In genomic region chr22:39558254-39558727, GRCh38 we compare ENCODE assay signal across 11 cellular contexts. TPM values are rescaled to one million over a fixed set of nuclear protein-coding genes. Genes with fewer than 3 reads are reported as not detected.
DNase-seq lines count a peak whose midpoint lies in the region; ATAC-seq, FAIRE-seq and TF ChIP-seq lines count a peak whose summit lies in the region.
"Had no signal": no experiment of that assay in that cellular context is flagged by ENCODE, and none has a peak within 500 bp of the region (broad histone marks: within the 10 kb centered on the region; RNA-seq: fewer than 3 reads in every experiment).

No MANE protein-coding gene starts in this region.

- peaks cover 36% of the 10 kb centered on the region for H3K27me3 ChIP-seq in A673 (replicated peaks; ENCODE audit: insufficient read depth, low read depth, low read length, poor library complexity)
- H3K27me3 ChIP-seq in CD4-positive, alpha-beta memory T cell (ENCODE audit: insufficient read depth, low read length) = peaks cover 21% of the 10 kb centered on the region
- H3K27me3 ChIP-seq in astrocyte (ENCODE audit: insufficient read depth, low read length) = peaks cover 55% of the 10 kb centered on the region

- no TSS peak for BruUV-seq in A673 (replicated peaks; lab: Mats Ljungman, UMichigan)

- H3K36me3 ChIP-seq in A673 (ENCODE audit: insufficient read depth, low read length, poor library complexity, severe bottlenecking) (no peaks in the 10 kb centered on the region), astrocyte (ENCODE audit: insufficient read depth, low read length) (no peaks in the 10 kb centered on the region)
- H3K36me3 ChIP-seq in CD4-positive, alpha-beta memory T cell (ENCODE audit: insufficient read depth, low read length) = no peaks in the 10 kb centered on the region

- no peaks in the 10 kb centered on the region for H4K20me1 ChIP-seq in astrocyte (ENCODE audit: insufficient read depth, low read length)

- POLR2A ChIA-PET in A673 (lab: Charles Lee; ENCODE audit: low non-redundant PET) = no interaction called here
- POLR2A ChIA-PET in CD4-positive, alpha-beta memory T cell (lab: Charles Lee; ENCODE audit: partially characterized antibody) = no interaction called here

- H3K4me1 ChIP-seq in A673 (ENCODE audit: insufficient read depth, low read length, poor library complexity, severe bottlenecking) = no peaks in the 10 kb centered on the region
- peaks cover 6% of the 10 kb centered on the region for H3K4me1 ChIP-seq in CD4-positive, alpha-beta memory T cell (ENCODE audit: insufficient read depth, low read length)
- H3K4me1 ChIP-seq in astrocyte (ENCODE audit: insufficient read depth, low read length) = no peaks in the 10 kb centered on the region

- H3K79me2 ChIP-seq in astrocyte (ENCODE audit: insufficient read depth, low read length) = no peaks in the 10 kb centered on the region

- H3K36me3 Mint-ChIP-seq in CD4-positive, alpha-beta memory T cell = no peaks in the 10 kb centered on the region
- H3K36me3 Mint-ChIP-seq in astrocyte (ENCODE audit: low read depth, unreplicated experiment) = peaks cover 3% of the 10 kb centered on the region
- H3K36me3 Mint-ChIP-seq in naive B cell = no peaks in the 10 kb centered on the region
- no peaks in the 10 kb centered on the region for H3K36me3 Mint-ChIP-seq in osteocyte (ENCODE audit: unreplicated experiment)

- ATAC-seq in naive B cell (ENCODE audit: low read depth in 2 of 2) (no peak), GM18519 (IDR thresholded peaks at IDR 0.05; ENCODE audit: low FRiP score, unreplicated experiment) (no peak)

- H3K4me1 Mint-ChIP-seq in CD4-positive, alpha-beta memory T cell = peaks cover 0 to 9% (median 2%) of the 10 kb centered on the region in 4 donors
- no peaks in the 10 kb centered on the region for H3K4me1 Mint-ChIP-seq in astrocyte (ENCODE audit: low read depth, unreplicated experiment)
- H3K4me1 Mint-ChIP-seq in naive B cell = peaks cover 0 to 15% (median 9%) of the 10 kb centered on the region in 3 donors
- peaks cover 10% of the 10 kb centered on the region for H3K4me1 Mint-ChIP-seq in osteocyte (ENCODE audit: unreplicated experiment)

- H3K27ac Mint-ChIP-seq in CD4-positive, alpha-beta memory T cell = peak overlapping the region in 1 of 7 donors; percentile 67
- H3K27ac Mint-ChIP-seq in astrocyte (ENCODE audit: unreplicated experiment) (no peak overlapping the region), naive B cell (no peak overlapping the region), osteocyte (ENCODE audit: unreplicated experiment) (no peak overlapping the region)

- peaks cover 0 to 2% (median 0%) of the 10 kb centered on the region in 8 donors for H3K9me3 Mint-ChIP-seq in CD4-positive, alpha-beta memory T cell
- H3K9me3 Mint-ChIP-seq in astrocyte (ENCODE audit: unreplicated experiment) (no peaks in the 10 kb centered on the region), naive B cell (peaks cover 0 to 3% (median 0%) of the 10 kb centered on the region in 7 donors), osteocyte (ENCODE audit: unreplicated experiment) (no peaks in the 10 kb centered on the region)

- FAIRE-seq in astrocyte (lab: Jason Lieb, UNC) = no peak

- intact Hi-C loops in A673 (cut with micrococcal nuclease; ENCODE audit: unreplicated experiment) = no loop called here
- intact Hi-C loops in CD4-positive, alpha-beta memory T cell (cut with micrococcal nuclease) = no loop called here

- peak overlapping the region; percentile 19 for H3K4me2 ChIP-seq in astrocyte (ENCODE audit: low read length)

- no peak for DNase-seq in A673 (ENCODE audit: low spot score)
- DNase-seq in CD4-positive, alpha-beta memory T cell = no peak
- DNase-seq in astrocyte (ENCODE audit: low read depth) = no peak
- DNase-seq in naive B cell = no peak
- no peak for DNase-seq in NCI-H1048 (lab: John Stamatoyannopoulos, UW)
- no peak for DNase-seq in osteocyte (ENCODE audit: extremely low spot score, unreplicated experiment)
- DNase-seq in GM10266 (ENCODE audit: extremely low spot score) = no peak
- DNase-seq: central memory CD4-positive, alpha-beta T cell; NCI-H1694 treated with DMSO at 0.1 percent for 48 hours; NCI-H82 had no signal

- H3K4me3 Mint-ChIP-seq in CD4-positive, alpha-beta memory T cell = peak overlapping the region in 7 of 8 donors; percentile 48 to 75 (median 64)
- H3K4me3 Mint-ChIP-seq in astrocyte (ENCODE audit: unreplicated experiment) (peak overlapping the region; percentile 76), naive B cell (peak overlapping the region in 7 of 8 donors; percentile 61 to 83 (median 72)), osteocyte (ENCODE audit: unreplicated experiment) (no peak overlapping the region)

- no peaks in the 10 kb centered on the region for H3K9me3 ChIP-seq in A673 (ENCODE audit: low read depth, low read length, poor library complexity, severe bottlenecking)
- H3K9me3 ChIP-seq in CD4-positive, alpha-beta memory T cell (ENCODE audit: control insufficient read depth in 1 of 2, low read length in 2 of 2) = no peaks in the 10 kb centered on the region
- H3K9me3 ChIP-seq in astrocyte (ENCODE audit: insufficient read depth, low read depth, low read length) = no peaks in the 10 kb centered on the region

- H3K27ac ChIP-seq in A673 (ENCODE audit: low read depth, low read length, poor library complexity, severe bottlenecking) (no peak overlapping the region), astrocyte (ENCODE audit: low read depth, low read length) (no peak overlapping the region)
- no peak overlapping the region for H3K27ac ChIP-seq in CD4-positive, alpha-beta memory T cell (ENCODE audit: low read depth, low read length)

- H3K9ac ChIP-seq in astrocyte (ENCODE audit: low read length) = no peak overlapping the region

- TF ChIP-seq CTCF in A673 (conservative IDR thresholded peaks at IDR 0.05; ENCODE audit: low read depth, low read length) = no peak
- TF ChIP-seq CTCF in astrocyte (IDR thresholded peaks at IDR 0.05; ENCODE audit: insufficient read depth, low read depth, low read length) = no peak
- no peak for TF ChIP-seq CTCF in osteocyte (IDR thresholded peaks at IDR 0.05)
- TF ChIP-seq CTCF in GM10266 (IDR thresholded peaks at IDR 0.05; ENCODE audit: control insufficient read depth, insufficient read depth, low read depth, missing control alignments) = no peak

- H3K27me3 Mint-ChIP-seq in CD4-positive, alpha-beta memory T cell = peaks cover 19 to 26% of the 10 kb centered on the region in 2 donors
- H3K27me3 Mint-ChIP-seq in astrocyte (ENCODE audit: low read depth, unreplicated experiment) (peaks cover 44% of the 10 kb centered on the region), naive B cell (peaks cover 37 to 57% (median 48%) of the 10 kb centered on the region in 3 donors), osteocyte (ENCODE audit: unreplicated experiment) (peaks cover 42% of the 10 kb centered on the region)

- CTCF ChIA-PET in A673 (lab: Charles Lee) = interaction anchor here (0.6 kb wide), 1 partner anchor 250 kb away, joined by 9 read pairs; no protein-coding TSS in a partner anchor
- CTCF ChIA-PET in CD4-positive, alpha-beta memory T cell (lab: Charles Lee; ENCODE audit: partially characterized antibody) = interaction anchor here (1.8 to 5.7 kb wide), 2 partner anchors 384 to 466 kb away, joined by 5 to 37 read pairs; no protein-coding TSS in a partner anchor

- peak overlapping the region; percentile 30 for H3K4me3 ChIP-seq in A673 (ENCODE audit: low read depth, low read length, poor library complexity, severe bottlenecking)
- no peak overlapping the region for H3K4me3 ChIP-seq in CD4-positive, alpha-beta memory T cell (ENCODE audit: low read length in 2 of 2)
- H3K4me3 ChIP-seq in astrocyte (ENCODE audit: insufficient read depth, low read depth, low read length) = no peak overlapping the region

- H2AFZ ChIP-seq in astrocyte (ENCODE audit: low read depth, low read length) = no peak overlapping the region

RNA-seq across cellular contexts. Expression of gene CACNA1I, which starts 12.3 kb away (rescaled TPM):
- total RNA-seq in A673 (2021) (0.90 and 1.4 TPM in 2 replicates), astrocyte (0.11 and 0.17 TPM in 2 replicates), osteocyte (0.03 TPM in 2 replicates)
- 10 to 100 TPM; 57.8 to 58.0 TPM for total RNA-seq in CD4-positive, alpha-beta memory T cell
- polyA plus RNA-seq in CD4-positive, alpha-beta memory T cell = 1 to 10 TPM in 1 of 2 donors, under 1 TPM in 1; 0.30 to 1.6 TPM
- polyA plus RNA-seq in naive B cell (ENCODE audit: low read depth in 6 of 6) = not detected

RNA-seq across cellular contexts. Expression of gene RPS19BP1, which starts 25.7 kb away (rescaled TPM):
- total RNA-seq in A673 (2021) = 93.5 and 97.2 TPM in 2 replicates
- 10 to 100 TPM; 66.9 to 67.1 TPM for total RNA-seq in CD4-positive, alpha-beta memory T cell
- polyA plus RNA-seq in CD4-positive, alpha-beta memory T cell = 100 to 1,000 TPM; 103 to 112 TPM
- 45.5 and 58.7 TPM in 2 replicates for total RNA-seq in astrocyte
- polyA plus RNA-seq in naive B cell (ENCODE audit: low read depth in 6 of 6) = 100 to 1,000 TPM in 1 of 6 donors, 10 to 100 TPM in 5; 73.8 to 114 (median 93.2) TPM
- 51.1 and 53.1 TPM in 2 replicates for total RNA-seq in osteocyte

RNA-seq across cellular contexts. Expression of gene ATF4, which starts 37.9 kb away (rescaled TPM):
- total RNA-seq in A673 (2021) = 476 and 573 TPM in 2 replicates
- total RNA-seq in CD4-positive, alpha-beta memory T cell = 100 to 1,000 TPM; 265 to 278 TPM
- polyA plus RNA-seq in CD4-positive, alpha-beta memory T cell = 100 to 1,000 TPM in 1 of 2 donors, 10 to 100 TPM in 1; 44.4 to 109 TPM
- total RNA-seq in astrocyte = 502 and 508 TPM in 2 replicates
- 100 to 1,000 TPM in 2 of 6 donors, 10 to 100 TPM in 4; 74.9 to 159 (median 98.9) TPM for polyA plus RNA-seq in naive B cell (ENCODE audit: low read depth in 6 of 6)
- 408 and 440 TPM in 2 replicates for total RNA-seq in osteocyte

RNA-seq across cellular contexts. Expression of gene MIEF1, which starts 56.2 kb away (rescaled TPM):
- 47.1 and 55.1 TPM in 2 replicates for total RNA-seq in A673 (2021)
- 10 to 100 TPM; 40.5 to 44.3 TPM for total RNA-seq in CD4-positive, alpha-beta memory T cell
- polyA plus RNA-seq in CD4-positive, alpha-beta memory T cell = 10 to 100 TPM; 15.4 to 27.5 TPM
- 34.2 and 35.6 TPM in 2 replicates for total RNA-seq in astrocyte
- 10 to 100 TPM in 5 of 6 donors, 1 to 10 TPM in 1; 8.7 to 29.8 (median 19.2) TPM for polyA plus RNA-seq in naive B cell (ENCODE audit: low read depth in 6 of 6)
- total RNA-seq in osteocyte = 24.8 and 25.8 TPM in 2 replicates

Comparison
In these comparisons a context has a peak if more than half of its experiments do, and no peak if none do; other contexts are left out.
1. RNA of gene CACNA1I, which starts 12.3 kb away (total RNA-seq): 57.8 to 58.0 TPM in CD4-positive, alpha-beta memory T cell; 0.90 to 1.4 TPM in A673, 0.11 to 0.17 TPM in astrocyte and 0.03 TPM in osteocyte; every median in the first group is over 10 times any median in the second.